13 cellular contexts compared by ENCODE assay signal in the genomic region with DNA sequence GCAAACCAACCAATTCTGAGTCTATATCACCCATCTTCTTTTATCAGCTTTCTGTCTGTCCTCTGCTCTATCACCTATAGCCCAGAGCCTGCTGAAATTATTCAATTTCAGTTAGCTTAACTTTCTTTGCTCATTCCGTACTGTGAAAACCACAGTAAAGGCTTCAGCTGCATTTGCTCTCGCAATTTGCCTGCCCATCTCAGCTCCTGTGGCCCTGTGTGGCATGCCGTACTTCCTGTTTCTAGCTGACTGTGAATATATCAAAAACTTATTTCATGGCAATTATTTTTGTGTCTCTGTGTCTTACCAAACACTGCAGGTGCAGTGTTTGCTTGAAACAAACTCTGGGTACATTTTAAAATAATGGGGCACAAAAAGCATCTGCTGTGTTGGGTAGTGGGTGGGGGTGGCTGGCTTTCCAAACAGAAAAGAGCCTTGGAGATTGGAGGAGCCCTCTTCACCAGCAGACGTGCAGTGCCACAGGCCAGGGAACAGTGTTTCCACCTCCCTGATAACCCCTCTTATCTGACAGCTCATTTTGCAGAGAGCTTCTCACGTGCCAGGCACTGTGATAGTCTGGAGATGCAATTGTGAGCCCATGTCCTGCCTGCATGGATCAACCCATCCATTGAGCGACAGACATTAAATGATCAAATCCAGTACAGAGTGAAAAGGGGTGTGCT. TPM values are rescaled to one million over a fixed set of nuclear protein-coding genes. Genes with fewer than 3 reads are reported as not detected.
DNase-seq lines count a peak whose midpoint lies in the region; ATAC-seq and TF ChIP-seq lines count a peak whose summit lies in the region.
"Had no signal": no experiment of that assay in that cellular context is flagged by ENCODE, and none has a peak within 500 bp of the region (broad histone marks: within the 10 kb centered on the region; RNA-seq: fewer than 3 reads in every experiment).

No MANE protein-coding gene starts in this region.

- no TSS peak for BruUV-seq in Calu3 (replicated peaks; lab: Mats Ljungman, UMichigan)

- peak overlapping the region; percentile 56 for H3K4me3 Mint-ChIP-seq in activated naive CD4-positive, alpha-beta T cell treated with anti-CD3 and anti-CD28 coated beads, Interleukin-2, amount 10 ng/mL, durations not matched to agents 7 days and 5 days
- no peak overlapping the region for H3K4me3 Mint-ChIP-seq in Calu3 (ENCODE audit: low read depth, unreplicated experiment)

- peak overlapping the region; percentile 47 for H3K4me3 ChIP-seq in Jurkat, Clone E6-1 (ENCODE audit: low read length)
- H3K4me3 ChIP-seq: vagina had no signal

- H3K4me1 Mint-ChIP-seq in activated naive CD4-positive, alpha-beta T cell treated with anti-CD3 and anti-CD28 coated beads, Interleukin-2, amount 10 ng/mL, durations not matched to agents 7 days and 5 days: peaks cover 51% of the 10 kb centered on the region
- H3K4me1 Mint-ChIP-seq in Calu3 (ENCODE audit: low read depth, unreplicated experiment): no peaks in the 10 kb centered on the region

- peak overlapping the region; percentile 90 for H3K27ac Mint-ChIP-seq in activated naive CD4-positive, alpha-beta T cell treated with anti-CD3 and anti-CD28 coated beads, Interleukin-2, amount 10 ng/mL, durations not matched to agents 7 days and 5 days
- no peak overlapping the region for H3K27ac Mint-ChIP-seq in Calu3 (ENCODE audit: unreplicated experiment)

- no peak for ATAC-seq in GM21737 (IDR thresholded peaks at IDR 0.05; ENCODE audit: unreplicated experiment)
- ATAC-seq: HCT116 had no signal

- H3K36me3 Mint-ChIP-seq in activated naive CD4-positive, alpha-beta T cell treated with anti-CD3 and anti-CD28 coated beads, Interleukin-2, amount 10 ng/mL, durations not matched to agents 7 days and 5 days: peaks cover 12% of the 10 kb centered on the region
- H3K36me3 Mint-ChIP-seq in Calu3 (ENCODE audit: insufficient read depth, unreplicated experiment): no peaks in the 10 kb centered on the region

- DNase-seq in Jurkat, Clone E6-1 (ENCODE audit: low read depth, low spot score): peak; percentile 97
- peak; percentile 55 for DNase-seq in SKM-1 treated with dmso at 0.1 percent for 144 hours (lab: John Stamatoyannopoulos, UW; ENCODE audit: unreplicated experiment)
- DNase-seq in activated naive CD4-positive, alpha-beta T cell treated with anti-CD3 and anti-CD28 coated beads, Interleukin-2, amount 10 ng/mL, durations not matched to agents 7 days and 5 days: peak; percentile 77
- peak; percentile 52 for DNase-seq in stimulated activated CD4-positive, alpha-beta T cell treated with anti-CD3 and anti-CD28 coated beads, Interleukin-1b, Interleukin-23, amount 100 ng/mL, for 48 hours
- DNase-seq in NCI-H1930 (lab: John Stamatoyannopoulos, UW): no peak
- no peak for DNase-seq in anterior cingulate cortex (lab: John Stamatoyannopoulos, UW)
- no peak for DNase-seq in Calu3
- DNase-seq: cortex of kidney, glutamatergic neuron, NCI-H187 had no signal

- peaks cover 17% of the 10 kb centered on the region for H3K9me3 Mint-ChIP-seq in activated naive CD4-positive, alpha-beta T cell treated with anti-CD3 and anti-CD28 coated beads, Interleukin-2, amount 10 ng/mL, durations not matched to agents 7 days and 5 days
- no peaks in the 10 kb centered on the region for H3K9me3 Mint-ChIP-seq in Calu3 (ENCODE audit: low read depth, unreplicated experiment)

- peaks cover 8% of the 10 kb centered on the region for H3K27me3 Mint-ChIP-seq in activated naive CD4-positive, alpha-beta T cell treated with anti-CD3 and anti-CD28 coated beads, Interleukin-2, amount 10 ng/mL, durations not matched to agents 7 days and 5 days
- peaks cover 20% of the 10 kb centered on the region for H3K27me3 Mint-ChIP-seq in Calu3 (ENCODE audit: unreplicated experiment)

- intact Hi-C loops in Calu3 (cut with micrococcal nuclease; ENCODE audit: unreplicated experiment): no loop called here

- CTCF ChIA-PET in activated naive CD4-positive, alpha-beta T cell treated with anti-CD3 and anti-CD28 coated beads, Interleukin-2, amount 10 ng/mL, durations not matched to agents 7 days and 5 days (lab: Charles Lee): interaction anchor here (0.7 to 0.9 kb wide), 2 partner anchors 47 to 62 kb away, joined by 3 to 4 read pairs; no protein-coding TSS in a partner anchor
- CTCF ChIA-PET in Calu3 (lab: Charles Lee): no interaction called here

- no peak for TF ChIP-seq CTCF in Calu3 (IDR thresholded peaks at IDR 0.05; ENCODE audit: unreplicated experiment)

RNA-seq across cellular contexts. Expression of gene GASK1A, which starts 45.2 kb away (rescaled TPM):
- 1.7 TPM for polyA plus RNA-seq in Jurkat, Clone E6-1 (2012; ENCODE audit: insufficient read depth, insufficient read length)
- 1.6 and 2.3 TPM in 2 replicates for total RNA-seq in Calu3 (2022)

Comparison
In these comparisons a context has a peak if more than half of its experiments do, and no peak if none do; other contexts are left out.
1. DNase-seq: peak in Jurkat, Clone E6-1 (single experiment), SKM-1 treated with dmso at 0.1 percent for 144 hours (single experiment), activated naive CD4-positive, alpha-beta T cell treated with anti-CD3 and anti-CD28 coated beads, Interleukin-2, amount 10 ng/mL, durations not matched to agents 7 days and 5 days (single experiment) and stimulated activated CD4-positive, alpha-beta T cell treated with anti-CD3 and anti-CD28 coated beads, Interleukin-1b, Interleukin-23, amount 100 ng/mL, for 48 hours (single experiment); none in NCI-H1930 (0 of 2), anterior cingulate cortex (0 of 58) and Calu3 (single experiment).